8 cellular contexts compared by ENCODE assay signal in the genomic region with DNA sequence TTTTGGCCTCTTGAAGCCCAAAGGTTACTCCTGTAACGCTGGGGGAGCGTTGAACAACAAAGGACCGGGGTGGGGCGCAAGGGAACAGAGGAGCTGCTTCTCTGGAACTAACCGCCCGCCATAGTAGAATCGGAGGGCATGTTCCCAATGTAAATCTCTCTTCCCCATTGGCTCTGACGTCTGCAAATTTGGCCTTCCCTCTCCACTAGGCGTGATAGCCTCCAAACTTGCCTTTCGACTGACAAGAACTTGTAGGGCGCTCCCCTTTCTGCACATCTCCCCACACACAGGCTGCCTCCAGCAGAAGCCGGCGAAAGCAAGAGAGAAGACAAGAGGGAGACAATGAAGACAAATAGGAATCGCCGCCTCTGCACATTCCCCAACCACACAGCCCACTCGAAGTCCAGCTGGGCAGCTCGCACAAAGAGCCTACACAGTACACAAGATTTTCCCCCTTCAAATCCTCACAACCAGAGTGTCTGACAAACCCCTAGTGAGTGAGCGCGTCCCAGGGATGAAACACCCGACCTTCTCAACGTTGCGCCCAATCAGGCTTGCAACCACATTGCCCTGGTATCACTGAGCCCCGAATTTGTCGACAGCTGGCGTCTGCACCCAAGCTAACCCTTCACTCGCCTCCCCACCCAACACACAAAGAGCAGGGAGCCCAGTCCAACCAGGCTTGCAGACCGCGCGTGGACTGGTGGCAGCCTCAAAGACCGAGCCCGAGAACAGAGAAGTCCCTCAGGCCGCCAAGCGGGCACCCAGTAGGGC. TPM values are rescaled to one million over a fixed set of nuclear protein-coding genes. Genes with fewer than 3 reads are reported as not detected.
DNase-seq lines count a peak whose midpoint lies in the region; ATAC-seq and TF ChIP-seq lines count a peak whose summit lies in the region.

No MANE protein-coding gene starts in this region.

- intact Hi-C loops in activated T-helper 2 cell treated with anti-CD3 and anti-CD28 coated beads, Interferon-gamma antibody, Interleukin-2, Interleukin-4, amounts not matched to agents 10 μg/mL and 5 μg/mL and 100 μg/mL, durations not matched to agents 14 hours and 24 hours and 36 hours (cut with micrococcal nuclease) = loop anchor here (10.0 kb wide), 1 partner anchor 273 kb away; no protein-coding TSS in a partner anchor

- H3K14ac ChIP-seq in H9 (ENCODE audit: insufficient read depth, low read length) = peak overlapping the region; percentile 28; the same call in 1 of the 2 replicates

- no peak overlapping the region for H2AK5ac ChIP-seq in H9 (ENCODE audit: insufficient read length, low read length)

- no peak overlapping the region; a peak in 1 of 7 replicates for H3K27ac Mint-ChIP-seq in H9
- H3K27ac Mint-ChIP-seq in activated T-helper 2 cell treated with anti-CD3 and anti-CD28 coated beads, Interferon-gamma antibody, Interleukin-2, Interleukin-4, amounts not matched to agents 10 μg/mL and 5 μg/mL and 100 μg/mL, durations not matched to agents 14 hours and 24 hours and 36 hours = no peak overlapping the region

- peak overlapping the region; percentile 77 to 92 for H3K4me3 Mint-ChIP-seq in H9
- peak overlapping the region; percentile 40 for H3K4me3 Mint-ChIP-seq in activated T-helper 2 cell treated with anti-CD3 and anti-CD28 coated beads, Interferon-gamma antibody, Interleukin-2, Interleukin-4, amounts not matched to agents 10 μg/mL and 5 μg/mL and 100 μg/mL, durations not matched to agents 14 hours and 24 hours and 36 hours (ENCODE audit: low read depth)

- no CpG with 5 or more reads among the region's 33 CpGs for WGBS in H9 (ENCODE audit: extremely low coverage, insufficient read length, low lambda C conversion rate)

- H3K4me2 ChIP-seq in H9 (ENCODE audit: insufficient read depth, insufficient read length, low read length) = peak overlapping the region; percentile 97

- H4K91ac ChIP-seq in H9 (ENCODE audit: insufficient read length, low read depth, low read length) = no peak overlapping the region

- H4K20me1 ChIP-seq in H9 (ENCODE audit: control insufficient read depth, insufficient read depth, insufficient read length) = no peaks in the 10 kb centered on the region

- no peaks in the 10 kb centered on the region for H3K36me3 ChIP-seq in right atrium auricular region
- H3K36me3 ChIP-seq in skeletal muscle tissue (ENCODE audit: control insufficient read depth in 3 of 3, insufficient read depth in 3 of 3, low read length in 3 of 3) = no peaks in the 10 kb centered on the region

- H3K23ac ChIP-seq in H9 (ENCODE audit: insufficient read length, low read depth, low read length) = no peak overlapping the region

- peak overlapping the region; percentile 7 for H4K5ac ChIP-seq in H9 (ENCODE audit: insufficient read length, low read depth, low read length)

- H3K4me1 Mint-ChIP-seq in H9 = peaks cover 61 to 66% of the 10 kb centered on the region in 2 experiments
- H3K4me1 Mint-ChIP-seq in activated T-helper 2 cell treated with anti-CD3 and anti-CD28 coated beads, Interferon-gamma antibody, Interleukin-2, Interleukin-4, amounts not matched to agents 10 μg/mL and 5 μg/mL and 100 μg/mL, durations not matched to agents 14 hours and 24 hours and 36 hours (ENCODE audit: low read depth) = peaks cover 45% of the 10 kb centered on the region

- no peaks in the 10 kb centered on the region for H3K9me3 ChIP-seq in H9 (ENCODE audit: control insufficient read depth, low read depth, low read length)
- H3K9me3 ChIP-seq in right atrium auricular region = no peaks in the 10 kb centered on the region
- H3K9me3 ChIP-seq in skeletal muscle tissue (ENCODE audit: control insufficient read depth in 3 of 3, low read length in 3 of 3) = no peaks in the 10 kb centered on the region

- H2BK15ac ChIP-seq in H9 (ENCODE audit: low read depth, low read length) = no peak overlapping the region

- no peak overlapping the region for H2BK120ac ChIP-seq in H9 (ENCODE audit: low read depth, low read length, poor library complexity, severe bottlenecking)

- ATAC-seq in GM18517 (IDR thresholded peaks at IDR 0.05; ENCODE audit: unreplicated experiment) = no peak
- no peak for ATAC-seq in HG02885 (IDR thresholded peaks at IDR 0.05; ENCODE audit: poor library complexity, unreplicated experiment)
- ATAC-seq in HG03095 (IDR thresholded peaks at IDR 0.05; ENCODE audit: unreplicated experiment) = no peak

- H3K79me1 ChIP-seq in H9 (ENCODE audit: insufficient read depth, low read depth, low read length, poor library complexity, severe bottlenecking) = no peaks in the 10 kb centered on the region

- no peak overlapping the region for H3K4ac ChIP-seq in H9 (ENCODE audit: low read depth, low read length)

- peak; percentile 46 for DNase-seq in H9
- DNase-seq in activated T-helper 2 cell treated with anti-CD3 and anti-CD28 coated beads, Interferon-gamma antibody, Interleukin-2, Interleukin-4, amounts not matched to agents 10 μg/mL and 5 μg/mL and 100 μg/mL, durations not matched to agents 14 hours and 24 hours and 36 hours (ENCODE audit: low spot score) = no peak
- DNase-seq in right atrium auricular region (ENCODE audit: low spot score) = no peak
- DNase-seq in GOT3 (lab: John Stamatoyannopoulos, UW) = no peak

- no peak overlapping the region for H3T11ph ChIP-seq in H9 (ENCODE audit: low read length)

- peaks cover 83% of the 10 kb centered on the region for H3K27me3 Mint-ChIP-seq in H9 (ENCODE audit: low read depth)
- H3K27me3 Mint-ChIP-seq in activated T-helper 2 cell treated with anti-CD3 and anti-CD28 coated beads, Interferon-gamma antibody, Interleukin-2, Interleukin-4, amounts not matched to agents 10 μg/mL and 5 μg/mL and 100 μg/mL, durations not matched to agents 14 hours and 24 hours and 36 hours (ENCODE audit: low read depth) = peaks cover 79% of the 10 kb centered on the region

- H3K4me3 ChIP-seq in right atrium auricular region (peak overlapping the region; percentile 43 to 57), skeletal muscle tissue (ENCODE audit: low read length in 3 of 3) (peak overlapping the region; percentile 34 to 45 (median 43))

- peak overlapping the region; percentile 29 for H3K9ac ChIP-seq in H9 (ENCODE audit: extremely low read depth, insufficient read length, low read length)
- peak overlapping the region in 2 of 3 donors; percentile 20 to 25 for H3K9ac ChIP-seq in skeletal muscle tissue (ENCODE audit: low read depth in 1 of 3, low read length in 3 of 3)

- H3K27ac ChIP-seq in H9 (ENCODE audit: insufficient read length, low read depth, low read length) (no peak overlapping the region), right atrium auricular region (peak overlapping the region; percentile 65 to 71), skeletal muscle tissue (ENCODE audit: low read depth, low read length) (peak overlapping the region; percentile 50)

- no peaks in the 10 kb centered on the region; a peak in 2 of 5 replicates for H3K9me3 Mint-ChIP-seq in H9
- no peaks in the 10 kb centered on the region for H3K9me3 Mint-ChIP-seq in activated T-helper 2 cell treated with anti-CD3 and anti-CD28 coated beads, Interferon-gamma antibody, Interleukin-2, Interleukin-4, amounts not matched to agents 10 μg/mL and 5 μg/mL and 100 μg/mL, durations not matched to agents 14 hours and 24 hours and 36 hours

- H3K4me1 ChIP-seq in H9 (ENCODE audit: insufficient read depth, low read length) (no peaks in the 10 kb centered on the region), right atrium auricular region (peaks cover 0 to 65% of the 10 kb centered on the region in 2 donors), skeletal muscle tissue (ENCODE audit: control insufficient read depth in 3 of 3, insufficient read depth in 3 of 3, low read length in 3 of 3) (peaks cover 26 to 36% (median 35%) of the 10 kb centered on the region in 3 donors)

- no peak overlapping the region for H3K56ac ChIP-seq in H9 (ENCODE audit: insufficient read length, low read depth, low read length)

- no peaks in the 10 kb centered on the region; a peak in 1 of 7 replicates for H3K36me3 Mint-ChIP-seq in H9 (ENCODE audit: insufficient read depth in 1 of 3, low read depth in 3 of 3)
- no peaks in the 10 kb centered on the region for H3K36me3 Mint-ChIP-seq in activated T-helper 2 cell treated with anti-CD3 and anti-CD28 coated beads, Interferon-gamma antibody, Interleukin-2, Interleukin-4, amounts not matched to agents 10 μg/mL and 5 μg/mL and 100 μg/mL, durations not matched to agents 14 hours and 24 hours and 36 hours (ENCODE audit: low read depth)

- no peak overlapping the region for H3K18ac ChIP-seq in H9 (ENCODE audit: insufficient read length, low read depth, low read length)

- H3K27me3 ChIP-seq in H9 (ENCODE audit: insufficient read depth, low read length) = peaks cover 56% of the 10 kb centered on the region
- H3K27me3 ChIP-seq in right atrium auricular region = no peaks in the 10 kb centered on the region
- peaks cover 25 to 55% (median 55%) of the 10 kb centered on the region in 3 donors for H3K27me3 ChIP-seq in skeletal muscle tissue (ENCODE audit: control insufficient read depth in 3 of 3, insufficient read depth in 3 of 3, low read length in 3 of 3)

- peak overlapping the region; percentile 56 for H2AFZ ChIP-seq in H9 (ENCODE audit: low read length)

- H3K23me2 ChIP-seq in H9 (ENCODE audit: insufficient read length, low read depth, low read length, poor library complexity, severe bottlenecking) = peaks cover 40% of the 10 kb centered on the region

- no peak overlapping the region for H2BK5ac ChIP-seq in H9 (ENCODE audit: insufficient read length, low read length)

- no peak overlapping the region for H2BK20ac ChIP-seq in H9 (ENCODE audit: low read depth, low read length, poor library complexity, severe bottlenecking)

- H2BK12ac ChIP-seq in H9 (ENCODE audit: insufficient read length, low read depth, low read length) = no peak overlapping the region

- peak overlapping the region; percentile 47 for H4K8ac ChIP-seq in H9 (replicated peaks; ENCODE audit: insufficient read length, low read depth, low read length)

- H3K79me2 ChIP-seq in H9 (ENCODE audit: insufficient read depth, low read length) = no peaks in the 10 kb centered on the region

- TF ChIP-seq CTCF in H9 (conservative IDR thresholded peaks at IDR 0.05) (no peak), right atrium auricular region (IDR thresholded peaks at IDR 0.05) (no peak)

RNA-seq across cellular contexts. Expression of a gene that starts 1.5 kb away (rescaled TPM):
- 0.96 and 1.4 TPM in 2 replicates for total RNA-seq in H9 (2021)
- total RNA-seq in activated T-helper 2 cell treated with anti-CD3 and anti-CD28 coated beads, Interferon-gamma antibody, Interleukin-2, Interleukin-4, amounts not matched to agents 10 μg/mL and 5 μg/mL and 100 μg/mL, durations not matched to agents 14 hours and 24 hours and 36 hours = 0.07 TPM in 1 of 2 replicates, not detected in the other
- total RNA-seq in right atrium auricular region = 10 to 100 TPM; 28.6 to 29.7 TPM
- total RNA-seq in skeletal muscle tissue = 474 TPM

RNA-seq across cellular contexts. Expression of a gene that starts 36.2 kb away (rescaled TPM):
- 508 and 516 TPM in 2 replicates for total RNA-seq in H9 (2021)
- 529 and 542 TPM in 2 replicates for total RNA-seq in activated T-helper 2 cell treated with anti-CD3 and anti-CD28 coated beads, Interferon-gamma antibody, Interleukin-2, Interleukin-4, amounts not matched to agents 10 μg/mL and 5 μg/mL and 100 μg/mL, durations not matched to agents 14 hours and 24 hours and 36 hours
- 1,000 to 10,000 TPM in 1 of 2 donors, 100 to 1,000 TPM in 1; 647 to 2,028 TPM for total RNA-seq in right atrium auricular region
- 280 TPM for total RNA-seq in skeletal muscle tissue

Comparison
In these comparisons a context has a peak if more than half of its experiments do, and no peak if none do; other contexts are left out.
1. RNA of a gene that starts 1.5 kb away (total RNA-seq): 474 TPM in skeletal muscle tissue (single experiment); 28.6 to 29.7 TPM in right atrium auricular region, 0.96 to 1.4 TPM in H9 and 0.07 TPM in activated T-helper 2 cell treated with anti-CD3 and anti-CD28 coated beads, Interferon-gamma antibody, Interleukin-2, Interleukin-4, amounts not matched to agents 10 μg/mL and 5 μg/mL and 100 μg/mL, durations not matched to agents 14 hours and 24 hours and 36 hours; every median in the first group is over 10 times any median in the second.